Comparison of ENCODE assay signal across 8 cellular contexts in the genomic region with DNA sequence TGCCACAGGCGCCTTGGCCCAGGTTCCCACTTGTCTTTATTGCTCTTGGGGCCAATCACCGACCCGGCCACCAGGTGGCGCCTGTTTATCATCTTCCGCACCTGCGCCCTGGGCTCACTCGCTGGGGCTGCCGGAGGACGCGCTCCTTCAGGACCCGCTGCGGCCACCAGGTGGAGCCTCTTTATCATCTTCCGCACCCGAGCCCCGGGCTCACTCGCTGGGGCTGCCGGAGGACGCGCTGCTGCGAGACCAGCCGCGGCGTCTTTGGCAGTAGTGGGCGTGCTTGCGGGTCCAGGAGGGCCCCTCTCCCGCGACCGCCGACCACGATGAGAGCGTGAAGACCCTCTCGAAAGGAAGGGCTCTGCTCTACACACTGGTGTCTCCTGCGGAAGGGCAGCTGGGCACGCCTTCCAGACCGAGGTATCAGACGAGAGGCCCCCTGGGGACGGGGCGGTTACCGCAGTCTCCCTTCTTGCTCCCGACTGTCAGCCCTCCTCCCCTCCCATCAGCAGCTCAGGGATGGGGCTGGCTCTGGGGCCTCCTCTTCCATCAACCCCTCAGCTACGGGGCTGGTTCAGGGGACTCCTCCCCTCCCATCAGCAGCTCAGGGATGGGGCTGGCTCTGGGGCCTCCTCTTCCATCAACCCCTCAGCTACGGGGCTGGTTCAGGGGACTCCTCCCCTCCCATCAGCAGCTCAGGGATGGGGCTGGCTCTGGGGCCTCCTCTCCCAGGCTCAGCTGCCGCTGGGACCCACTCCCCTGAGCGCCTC. TPM values are rescaled to one million over a fixed set of nuclear protein-coding genes. Genes with fewer than 3 reads are reported as not detected.
DNase-seq lines count a peak whose midpoint lies in the region; ATAC-seq, FAIRE-seq and TF ChIP-seq lines count a peak whose summit lies in the region.
"Not testable (repeated sequence)": the region's sequence is repeated elsewhere in the genome, so short reads cannot be mapped to it uniquely, and the experiment has no call there.

No MANE protein-coding gene starts in this region.

- dilution Hi-C loops in keratinocyte (cut with MboI; ENCODE audit: extremely low pct_ligation_motif_present, low sequenced_read_pairs), result not testable (repeated sequence)

- H4K20me1 ChIP-seq in keratinocyte (ENCODE audit: control insufficient read depth, extremely low read depth, insufficient read depth, low read length), result not testable (repeated sequence)

- not testable (repeated sequence) for FAIRE-seq in keratinocyte (lab: Jason Lieb, UNC)

- H3K9me1 ChIP-seq in keratinocyte (ENCODE audit: control insufficient read depth, extremely low read depth, insufficient read depth, low read length), result not testable (repeated sequence)

- H3K9ac ChIP-seq in keratinocyte (ENCODE audit: control insufficient read depth, extremely low read depth, insufficient read depth, low read length), result not testable (repeated sequence)

- peak; percentile 11 for DNase-seq in ACHN
- DNase-seq in NCI-H226, result peak; percentile 56
- peak; percentile 93 for DNase-seq in activated CD4-positive, alpha-beta T cell treated with anti-CD3 and anti-CD28 coated beads, Interleukin-2, amount 10 ng/mL, durations not matched to agents 7 days and 5 days
- peak; percentile 65 to 70 for DNase-seq in central memory CD8-positive, alpha-beta T cell (ENCODE audit: low spot score in 2 of 2)
- not testable (repeated sequence) for DNase-seq in keratinocyte (ENCODE audit: low read depth, low spot score)
- DNase-seq in stimulated activated CD4-positive, alpha-beta T cell treated with anti-CD3 and anti-CD28 coated beads, Interleukin-12 subunit alpha, Interleukin-12 subunit beta, amount 100 ng/mL, for 48 hours (ENCODE audit: low read depth in 2 of 3, low spot score in 1 of 3), result peak; percentile 60 to 94 (median 94)

- not testable (repeated sequence) for H3K9me3 Mint-ChIP-seq in activated CD4-positive, alpha-beta T cell treated with anti-CD3 and anti-CD28 coated beads, Interleukin-2, amount 10 ng/mL, durations not matched to agents 7 days and 5 days; central memory CD8-positive, alpha-beta T cell

- H3K27ac Mint-ChIP-seq in activated CD4-positive, alpha-beta T cell treated with anti-CD3 and anti-CD28 coated beads, Interleukin-2, amount 10 ng/mL, durations not matched to agents 7 days and 5 days; central memory CD8-positive, alpha-beta T cell (ENCODE audit: low read depth): not testable (repeated sequence)

- H3K36me3 Mint-ChIP-seq in activated CD4-positive, alpha-beta T cell treated with anti-CD3 and anti-CD28 coated beads, Interleukin-2, amount 10 ng/mL, durations not matched to agents 7 days and 5 days (ENCODE audit: low read depth); central memory CD8-positive, alpha-beta T cell (ENCODE audit: insufficient read depth): not testable (repeated sequence)

- not testable (repeated sequence) for H3K27me3 ChIP-seq in keratinocyte (ENCODE audit: control insufficient read depth, extremely low read depth, insufficient read depth, low read length)

- peak overlapping the region; percentile 79 for H3K4me3 Mint-ChIP-seq in activated CD4-positive, alpha-beta T cell treated with anti-CD3 and anti-CD28 coated beads, Interleukin-2, amount 10 ng/mL, durations not matched to agents 7 days and 5 days
- peak overlapping the region; percentile 69 for H3K4me3 Mint-ChIP-seq in central memory CD8-positive, alpha-beta T cell

- H3K79me2 ChIP-seq in keratinocyte (ENCODE audit: control insufficient read depth, insufficient read depth, low read length), result not testable (repeated sequence)

- H3K4me1 Mint-ChIP-seq in activated CD4-positive, alpha-beta T cell treated with anti-CD3 and anti-CD28 coated beads, Interleukin-2, amount 10 ng/mL, durations not matched to agents 7 days and 5 days; central memory CD8-positive, alpha-beta T cell: not testable (repeated sequence)

- POLR2A ChIA-PET in activated CD4-positive, alpha-beta T cell treated with anti-CD3 and anti-CD28 coated beads, Interleukin-2, amount 10 ng/mL, durations not matched to agents 7 days and 5 days (lab: Charles Lee), result not testable (repeated sequence)

- peak overlapping the region; percentile 53 for H2AFZ ChIP-seq in keratinocyte (ENCODE audit: control insufficient read depth, low read length)

- CTCF ChIA-PET in activated CD4-positive, alpha-beta T cell treated with anti-CD3 and anti-CD28 coated beads, Interleukin-2, amount 10 ng/mL, durations not matched to agents 7 days and 5 days (lab: Charles Lee), result interaction anchor here (1.5 kb wide), 1 partner anchor 10 kb away, joined by 3 read pairs; no protein-coding TSS in a partner anchor

- ATAC-seq in GM19025 (IDR thresholded peaks at IDR 0.05; ENCODE audit: low read depth, unreplicated experiment) (peak; percentile 99), HG03060 (IDR thresholded peaks at IDR 0.05; ENCODE audit: low read depth, unreplicated experiment) (peak; percentile 99)
- peak; percentile 89 for ATAC-seq in central memory CD8-positive, alpha-beta T cell (replicated peaks; ENCODE audit: extremely low read depth, poor library complexity, severe bottlenecking)

- not testable (repeated sequence) for H3K36me3 ChIP-seq in keratinocyte (ENCODE audit: control insufficient read depth in 2 of 2, extremely low read depth in 1 of 2, insufficient read depth in 2 of 2, low read length in 2 of 2)

- peak overlapping the region in 1 of 3 experiments; percentile 42 for H3K4me3 ChIP-seq in keratinocyte (ENCODE audit: control insufficient read depth in 2 of 3, extremely low read depth in 1 of 3, insufficient read depth in 2 of 3, low read depth in 1 of 3, low read length in 3 of 3)

- not testable (repeated sequence) for H3K4me1 ChIP-seq in keratinocyte (ENCODE audit: control insufficient read depth, extremely low read depth, insufficient read depth, low read length)

- H3K27me3 Mint-ChIP-seq in activated CD4-positive, alpha-beta T cell treated with anti-CD3 and anti-CD28 coated beads, Interleukin-2, amount 10 ng/mL, durations not matched to agents 7 days and 5 days; central memory CD8-positive, alpha-beta T cell: not testable (repeated sequence)

- peak; percentile 45 to 76 (median 54) for TF ChIP-seq CTCF in keratinocyte (optimal IDR thresholded peaks at IDR 0.05 in 1 of 3, IDR thresholded peaks at IDR 0.05 in 1 of 3, conservative IDR thresholded peaks at IDR 0.05 in 1 of 3; ENCODE audit: extremely low read depth in 1 of 3, insufficient read depth in 2 of 3, low read length in 3 of 3)

- not testable (repeated sequence) for H3K9me3 ChIP-seq in keratinocyte (ENCODE audit: control insufficient read depth, low read depth, low read length)

- peak overlapping the region; percentile 44 for H3K4me2 ChIP-seq in keratinocyte (ENCODE audit: control insufficient read depth, extremely low read depth, insufficient read depth, low read depth, low read length)

- not testable (repeated sequence) for H3K27ac ChIP-seq in keratinocyte (ENCODE audit: control insufficient read depth, insufficient read depth, low read length)

- in situ Hi-C loops in ACHN (cut with HindIII; ENCODE audit: low pct_ligation_motif_present, low pct_unique_long_range_greater_than_20kb, low sequenced_read_pairs), result not testable (repeated sequence)

RNA-seq across cellular contexts. Expression of a gene that starts 11.5 kb away (rescaled TPM):
- under 1 TPM in 1 of 2 experiments, not detected in 1; 0.29 TPM for total RNA-seq in activated CD4-positive, alpha-beta T cell treated with anti-CD3 and anti-CD28 coated beads, Interleukin-2, amount 10 ng/mL, durations not matched to agents 7 days and 5 days
- polyA plus RNA-seq in keratinocyte, result not detected in 3 replicates
- not detected for polyA plus RNA-seq in keratinocyte (2011; ENCODE audit: low read depth)
- not detected in 2 replicates for polyA plus RNA-seq in keratinocyte (2011; cell fraction: cytosol; rRNA removed)
- polyA plus RNA-seq in keratinocyte (2011; cell fraction: nucleus; rRNA removed), result 0.17 TPM in 1 of 2 replicates, not detected in the other
- not detected in 2 replicates for polyA plus RNA-seq in keratinocyte (2012; ENCODE audit: low replicate concordance)
- polyA minus RNA-seq in keratinocyte, result 0.33 to 1.9 TPM in 2 of 3 replicates, not detected in the other
- not detected for polyA minus RNA-seq in keratinocyte (2011; cell fraction: cytosol; rRNA and poly(A)+ RNA removed)
- 1.2 TPM in 1 of 2 replicates, not detected in the other for polyA minus RNA-seq in keratinocyte (2011; cell fraction: nucleus; rRNA and poly(A)+ RNA removed)

RNA-seq across cellular contexts. Expression of a gene that starts 12.5 kb away (rescaled TPM):
- total RNA-seq in activated CD4-positive, alpha-beta T cell treated with anti-CD3 and anti-CD28 coated beads, Interleukin-2, amount 10 ng/mL, durations not matched to agents 7 days and 5 days, result not detected
- not detected in 3 replicates for polyA plus RNA-seq in keratinocyte
- polyA plus RNA-seq in keratinocyte (2011; ENCODE audit: low read depth), result not detected
- polyA plus RNA-seq in keratinocyte (2011; cell fraction: cytosol; rRNA removed), result not detected in 2 replicates
- polyA plus RNA-seq in keratinocyte (2011; cell fraction: nucleus; rRNA removed), result not detected in 2 replicates
- polyA plus RNA-seq in keratinocyte (2012; ENCODE audit: low replicate concordance), result not detected in 2 replicates
- polyA minus RNA-seq in keratinocyte, result not detected in 3 replicates
- polyA minus RNA-seq in keratinocyte (2011; cell fraction: cytosol; rRNA and poly(A)+ RNA removed), result not detected
- polyA minus RNA-seq in keratinocyte (2011; cell fraction: nucleus; rRNA and poly(A)+ RNA removed), result not detected in 2 replicates

RNA-seq across cellular contexts. Expression of a gene that starts 17.1 kb away (rescaled TPM):
- total RNA-seq in activated CD4-positive, alpha-beta T cell treated with anti-CD3 and anti-CD28 coated beads, Interleukin-2, amount 10 ng/mL, durations not matched to agents 7 days and 5 days, result under 1 TPM; 0.21 to 0.22 TPM
- not detected in 3 replicates for polyA plus RNA-seq in keratinocyte
- not detected for polyA plus RNA-seq in keratinocyte (2011; ENCODE audit: low read depth)
- polyA plus RNA-seq in keratinocyte (2011; cell fraction: cytosol; rRNA removed), result not detected in 2 replicates
- not detected in 2 replicates for polyA plus RNA-seq in keratinocyte (2011; cell fraction: nucleus; rRNA removed)
- polyA plus RNA-seq in keratinocyte (2012; ENCODE audit: low replicate concordance), result not detected in 2 replicates
- polyA minus RNA-seq in keratinocyte, result 0.20 TPM in 1 of 3 replicates, not detected in the others
- not detected for polyA minus RNA-seq in keratinocyte (2011; cell fraction: cytosol; rRNA and poly(A)+ RNA removed)
- not detected in 2 replicates for polyA minus RNA-seq in keratinocyte (2011; cell fraction: nucleus; rRNA and poly(A)+ RNA removed)

RNA-seq across cellular contexts. Expression of a gene that starts 27.9 kb away (rescaled TPM):
- not detected for total RNA-seq in activated CD4-positive, alpha-beta T cell treated with anti-CD3 and anti-CD28 coated beads, Interleukin-2, amount 10 ng/mL, durations not matched to agents 7 days and 5 days
- polyA plus RNA-seq in keratinocyte, result not detected in 3 replicates
- not detected for polyA plus RNA-seq in keratinocyte (2011; ENCODE audit: low read depth)
- polyA plus RNA-seq in keratinocyte (2011; cell fraction: cytosol; rRNA removed), result not detected in 2 replicates
- 0.25 TPM in 1 of 2 replicates, not detected in the other for polyA plus RNA-seq in keratinocyte (2011; cell fraction: nucleus; rRNA removed)
- polyA plus RNA-seq in keratinocyte (2012; ENCODE audit: low replicate concordance), result not detected in 2 replicates
- polyA minus RNA-seq in keratinocyte, result not detected in 3 replicates
- not detected for polyA minus RNA-seq in keratinocyte (2011; cell fraction: cytosol; rRNA and poly(A)+ RNA removed)
- polyA minus RNA-seq in keratinocyte (2011; cell fraction: nucleus; rRNA and poly(A)+ RNA removed), result not detected in 2 replicates

RNA-seq across cellular contexts. Expression of a gene that starts 41.8 kb away (rescaled TPM):
- under 1 TPM; 0.37 to 0.79 TPM for total RNA-seq in activated CD4-positive, alpha-beta T cell treated with anti-CD3 and anti-CD28 coated beads, Interleukin-2, amount 10 ng/mL, durations not matched to agents 7 days and 5 days
- polyA plus RNA-seq in keratinocyte, result 0.08 to 0.21 TPM (median 0.18 TPM) in 3 replicates
- not detected for polyA plus RNA-seq in keratinocyte (2011; ENCODE audit: low read depth)
- 0.09 and 0.22 TPM in 2 replicates for polyA plus RNA-seq in keratinocyte (2011; cell fraction: cytosol; rRNA removed)
- 0.34 TPM in 1 of 2 replicates, not detected in the other for polyA plus RNA-seq in keratinocyte (2011; cell fraction: nucleus; rRNA removed)
- polyA plus RNA-seq in keratinocyte (2012; ENCODE audit: low replicate concordance), result 0.21 TPM in 1 of 2 replicates, not detected in the other
- polyA minus RNA-seq in keratinocyte, result 0.22 TPM in 1 of 3 replicates, not detected in the others
- polyA minus RNA-seq in keratinocyte (2011; cell fraction: cytosol; rRNA and poly(A)+ RNA removed), result not detected
- not detected in 2 replicates for polyA minus RNA-seq in keratinocyte (2011; cell fraction: nucleus; rRNA and poly(A)+ RNA removed)
